ENCODE assay signal across 28 cellular contexts in genomic region chr6:36383608-36384007, GRCh38. TPM values are rescaled to one million over a fixed set of nuclear protein-coding genes. Genes with fewer than 3 reads are reported as not detected.
DNase-seq lines count a peak whose midpoint lies in the region; ATAC-seq, FAIRE-seq and TF ChIP-seq lines count a peak whose summit lies in the region.
"Had no signal": no experiment of that assay in that cellular context is flagged by ENCODE, and none has a peak within 500 bp of the region (broad histone marks: within the 10 kb centered on the region; RNA-seq: fewer than 3 reads in every experiment).

No MANE protein-coding gene starts in this region.

- no peak for TF ChIP-seq POLR2A in HepG2 (IDR thresholded peaks at IDR 0.05; ENCODE audit: insufficient read depth in 1 of 2, low read depth in 2 of 2, low read length in 2 of 2)

- H3K27me3 Mint-ChIP-seq in activated CD8-positive, alpha-beta T cell treated with anti-CD3 and anti-CD28 coated beads for 36 hours: peaks cover 19% of the 10 kb centered on the region
- H3K27me3 Mint-ChIP-seq in activated CD8-positive, alpha-beta T cell treated with anti-CD3 and anti-CD28 coated beads, Interleukin-2, amount 10 ng/mL, durations not matched to agents 7 days and 5 days (ENCODE audit: low read depth): peaks cover 17% of the 10 kb centered on the region
- H3K27me3 Mint-ChIP-seq in activated CD4-positive, alpha-beta T cell treated with anti-CD3 and anti-CD28 coated beads, Interleukin-2, amount 10 ng/mL, durations not matched to agents 24 days and 14 days: peaks cover 13% of the 10 kb centered on the region
- H3K27me3 Mint-ChIP-seq in GM23338 (ENCODE audit: insufficient read depth, low read depth, poor library complexity): peaks cover 37% of the 10 kb centered on the region

- BruUV-seq in HepG2 (replicated peaks; lab: Mats Ljungman, UMichigan): no TSS peak

- H3K4me1 ChIP-seq in HepG2 (ENCODE audit: insufficient read depth, low read length) (peaks cover 25% of the 10 kb centered on the region), GM23338 (ENCODE audit: insufficient read depth) (peaks cover 6% of the 10 kb centered on the region; the same call in 1 of the 2 replicates)
- H3K4me1 ChIP-seq: prostate gland had no signal

- H3K27ac ChIP-seq in HepG2 (ENCODE audit: extremely low read length, insufficient read depth, low read length): no peak overlapping the region
- no peak overlapping the region for H3K27ac ChIP-seq in GM23338 (ENCODE audit: low read depth)
- H3K27ac ChIP-seq: epithelial cell of prostate, gastroesophageal sphincter, HL-60, prostate gland, VCaP had no signal

- in situ Hi-C loops in HepG2 (cut with HindIII; ENCODE audit: extremely low pct_ligation_motif_present, low pct_unique_long_range_greater_than_20kb): no loop called here

- no peak for FAIRE-seq in HepG2 (lab: Jason Lieb, UNC)
- FAIRE-seq: GM19239, H54, small intestine had no signal

- intact Hi-C loops in activated CD8-positive, alpha-beta T cell treated with anti-CD3 and anti-CD28 coated beads for 36 hours (cut with micrococcal nuclease): no loop called here
- intact Hi-C loops in activated CD4-positive, alpha-beta T cell treated with anti-CD3 and anti-CD28 coated beads, Interleukin-2, amount 10 ng/mL, durations not matched to agents 24 days and 14 days (cut with micrococcal nuclease): no loop called here
- intact Hi-C loops in HepG2 (cut with micrococcal nuclease; ENCODE audit: unreplicated experiment): no loop called here

- 38% methylated on average over 2 of the region's 2 CpGs for WGBS in HepG2 (ENCODE audit: low lambda C conversion rate)

- TF ChIP-seq EP300 in HepG2 (IDR thresholded peaks at IDR 0.05; ENCODE audit: low read depth in 2 of 2, low read length in 2 of 2): no peak
- no peak for TF ChIP-seq EP300 in HepG2 (CRISPR knock-in tag; IDR thresholded peaks at IDR 0.05; ENCODE audit: borderline replicate concordance)

- TF ChIP-seq CTCF in activated CD8-positive, alpha-beta T cell treated with anti-CD3 and anti-CD28 coated beads for 36 hours (IDR thresholded peaks at IDR 0.05): no peak
- no peak for TF ChIP-seq CTCF in HepG2 (CRISPR knock-in tag; IDR thresholded peaks at IDR 0.05)
- no peak for TF ChIP-seq CTCF in GM23338 (conservative IDR thresholded peaks at IDR 0.05; ENCODE audit: low read depth in 2 of 2)

- H2AFZ ChIP-seq in HepG2 (ENCODE audit: low read length): no peak overlapping the region
- no peak overlapping the region for H2AFZ ChIP-seq in GM23338

- no peaks in the 10 kb centered on the region for H3K9me3 Mint-ChIP-seq in activated CD8-positive, alpha-beta T cell treated with anti-CD3 and anti-CD28 coated beads for 36 hours
- no peaks in the 10 kb centered on the region for H3K9me3 Mint-ChIP-seq in activated CD8-positive, alpha-beta T cell treated with anti-CD3 and anti-CD28 coated beads, Interleukin-2, amount 10 ng/mL, durations not matched to agents 7 days and 5 days (ENCODE audit: insufficient read depth)
- H3K9me3 Mint-ChIP-seq in activated CD4-positive, alpha-beta T cell treated with anti-CD3 and anti-CD28 coated beads, Interleukin-2, amount 10 ng/mL, durations not matched to agents 24 days and 14 days: no peaks in the 10 kb centered on the region
- H3K9me3 Mint-ChIP-seq in GM23338: peaks cover 4% of the 10 kb centered on the region; the same call in 2 of the 3 replicates
- H3K9me3 Mint-ChIP-seq: activated naive CD8-positive, alpha-beta T cell treated with anti-CD3 and anti-CD28 coated beads, Interleukin-2, amount 50 U/mL, for 24 hours; CD8-positive, alpha-beta T cell; nephron progenitor cell had no signal

- H3K27ac Mint-ChIP-seq in activated CD8-positive, alpha-beta T cell treated with anti-CD3 and anti-CD28 coated beads for 36 hours: no peak overlapping the region
- H3K27ac Mint-ChIP-seq in activated CD8-positive, alpha-beta T cell treated with anti-CD3 and anti-CD28 coated beads, Interleukin-2, amount 10 ng/mL, durations not matched to agents 7 days and 5 days: no peak overlapping the region
- peak overlapping the region; percentile 78 for H3K27ac Mint-ChIP-seq in activated CD4-positive, alpha-beta T cell treated with anti-CD3 and anti-CD28 coated beads, Interleukin-2, amount 10 ng/mL, durations not matched to agents 24 days and 14 days
- H3K27ac Mint-ChIP-seq in GM23338: no peak overlapping the region
- H3K27ac Mint-ChIP-seq: activated naive CD8-positive, alpha-beta T cell treated with anti-CD3 and anti-CD28 coated beads, Interleukin-2, amount 50 U/mL, for 24 hours; CD8-positive, alpha-beta T cell; nephron progenitor cell had no signal

- H4K20me1 ChIP-seq in HepG2 (ENCODE audit: insufficient read depth, low read length): no peaks in the 10 kb centered on the region
- H4K20me1 ChIP-seq in GM23338 (replicated peaks; ENCODE audit: insufficient read depth): no peaks in the 10 kb centered on the region

- H3K79me2 ChIP-seq in HepG2 (ENCODE audit: insufficient read depth, low read length) (no peaks in the 10 kb centered on the region), GM23338 (replicated peaks; ENCODE audit: insufficient read depth) (no peaks in the 10 kb centered on the region)

- 0 out of 2 replicates have a peak, but pooled peaks cover 5% of the 10 kb centered on the region for H3F3A ChIP-seq in GM23338 (replicated peaks; ENCODE audit: low read depth)

- no peak overlapping the region for H3K9ac ChIP-seq in HepG2 (ENCODE audit: insufficient read depth, low read depth, low read length)

- POLR2A ChIA-PET in activated CD8-positive, alpha-beta T cell treated with anti-CD3 and anti-CD28 coated beads for 36 hours (lab: Charles Lee): interaction anchor here (0.5 kb wide), 1 partner anchor 247 kb away, joined by 3 read pairs; no protein-coding TSS in a partner anchor
- POLR2A ChIA-PET in activated CD8-positive, alpha-beta T cell treated with anti-CD3 and anti-CD28 coated beads, Interleukin-2, amount 10 ng/mL, durations not matched to agents 7 days and 5 days (lab: Charles Lee): interaction anchor here (0.6 kb wide), 1 partner anchor 987 kb away, joined by 4 read pairs; no protein-coding TSS in a partner anchor
- POLR2A ChIA-PET in HepG2 (lab: Yijun Ruan, JAX): no interaction called here

- no peak overlapping the region for H3K4me2 ChIP-seq in HepG2 (ENCODE audit: low read depth, low read length)
- H3K4me2 ChIP-seq in GM23338: no peak overlapping the region

- no peak overlapping the region for H3K4me3 ChIP-seq in HepG2 (replicated peaks in 1 of 3; ENCODE audit: insufficient read depth in 1 of 3, low read depth in 2 of 3, low read length in 3 of 3)
- no peak overlapping the region for H3K4me3 ChIP-seq in GM23338
- H3K4me3 ChIP-seq: gastroesophageal sphincter, prostate gland, tibial artery had no signal

- TF ChIP-seq RAD21 in HepG2 (CRISPR knock-in tag; IDR thresholded peaks at IDR 0.05): no peak

- DNase-seq in activated CD8-positive, alpha-beta T cell treated with anti-CD3 and anti-CD28 coated beads for 36 hours: peak; percentile 13
- no peak for DNase-seq in activated CD8-positive, alpha-beta T cell treated with anti-CD3 and anti-CD28 coated beads, Interleukin-2, amount 10 ng/mL, durations not matched to agents 7 days and 5 days
- DNase-seq in COLO668 (lab: John Stamatoyannopoulos, UW; ENCODE audit: unreplicated experiment): peak; percentile 13
- no peak for DNase-seq in activated CD4-positive, alpha-beta T cell treated with anti-CD3 and anti-CD28 coated beads, Interleukin-2, amount 10 ng/mL, durations not matched to agents 24 days and 14 days
- no peak for DNase-seq in HepG2 (ENCODE audit: low spot score)
- no peak for DNase-seq in GM23338 (ENCODE audit: low spot score)
- no peak for DNase-seq in AG20443 (ENCODE audit: low spot score)
- no peak for DNase-seq in NCI-H2029 treated with DMSO at 0.1 percent for 48 hours (lab: John Stamatoyannopoulos, UW)
- DNase-seq: activated naive CD8-positive, alpha-beta T cell treated with anti-CD3 and anti-CD28 coated beads, Interleukin-2, amount 50 U/mL, for 24 hours; CD8-positive, alpha-beta T cell; dermis blood vessel endothelial cell; DND-41; KBM-7; NCI-H2081 treated with DMSO at 0.1 percent for 48 hours; nephron progenitor cell; Right ventricle myocardium superior; small intestine; tibial artery had no signal

- CTCF ChIA-PET in activated CD8-positive, alpha-beta T cell treated with anti-CD3 and anti-CD28 coated beads for 36 hours (lab: Charles Lee): interaction anchor here (1.7 kb wide), 1 partner anchor 43 kb away, joined by 5 read pairs; no protein-coding TSS in a partner anchor
- CTCF ChIA-PET in activated CD8-positive, alpha-beta T cell treated with anti-CD3 and anti-CD28 coated beads, Interleukin-2, amount 10 ng/mL, durations not matched to agents 7 days and 5 days (lab: Charles Lee): interaction anchor here (1.2 to 1.7 kb wide), 2 partner anchors 31 to 81 kb away, joined by 3 to 4 read pairs; no protein-coding TSS in a partner anchor
- CTCF ChIA-PET in HepG2 (lab: Yijun Ruan, JAX; ENCODE audit: low intra/inter-chr PET ratio, low total read pairs): no interaction called here

- no peaks in the 10 kb centered on the region for H3K36me3 ChIP-seq in HepG2 (replicated peaks in 1 of 2; ENCODE audit: control insufficient read depth in 1 of 2, insufficient read depth in 2 of 2, low read length in 2 of 2)
- H3K36me3 ChIP-seq in GM23338 (ENCODE audit: insufficient read depth): no peaks in the 10 kb centered on the region; the same call in 1 of the 2 replicates
- H3K36me3 ChIP-seq: gastroesophageal sphincter, prostate gland, tibial artery had no signal

- peak; percentile 52 for ATAC-seq in activated CD8-positive, alpha-beta T cell treated with anti-CD3 and anti-CD28 coated beads for 36 hours
- no peak for ATAC-seq in activated CD8-positive, alpha-beta T cell treated with anti-CD3 and anti-CD28 coated beads, Interleukin-2, amount 10 ng/mL, durations not matched to agents 7 days and 5 days
- ATAC-seq in HepG2 (no peak), GM23338 (no peak)
- ATAC-seq: activated naive CD8-positive, alpha-beta T cell treated with anti-CD3 and anti-CD28 coated beads, Interleukin-2, amount 50 U/mL, for 24 hours; CD8-positive, alpha-beta T cell; gastroesophageal sphincter had no signal

- H3K36me3 Mint-ChIP-seq in activated CD8-positive, alpha-beta T cell treated with anti-CD3 and anti-CD28 coated beads for 36 hours (ENCODE audit: low read depth): no peaks in the 10 kb centered on the region
- H3K36me3 Mint-ChIP-seq in activated CD8-positive, alpha-beta T cell treated with anti-CD3 and anti-CD28 coated beads, Interleukin-2, amount 10 ng/mL, durations not matched to agents 7 days and 5 days (ENCODE audit: low read depth): peaks cover 2% of the 10 kb centered on the region
- H3K36me3 Mint-ChIP-seq in activated CD4-positive, alpha-beta T cell treated with anti-CD3 and anti-CD28 coated beads, Interleukin-2, amount 10 ng/mL, durations not matched to agents 24 days and 14 days (ENCODE audit: low read depth): peaks cover 8% of the 10 kb centered on the region
- H3K36me3 Mint-ChIP-seq in GM23338 (ENCODE audit: low read depth): no peaks in the 10 kb centered on the region; the same call in 2 of the 3 replicates

- peaks cover 20% of the 10 kb centered on the region for H3K4me1 Mint-ChIP-seq in activated CD8-positive, alpha-beta T cell treated with anti-CD3 and anti-CD28 coated beads for 36 hours (ENCODE audit: low read depth)
- peaks cover 23% of the 10 kb centered on the region for H3K4me1 Mint-ChIP-seq in activated CD8-positive, alpha-beta T cell treated with anti-CD3 and anti-CD28 coated beads, Interleukin-2, amount 10 ng/mL, durations not matched to agents 7 days and 5 days (ENCODE audit: low read depth)
- H3K4me1 Mint-ChIP-seq in activated CD4-positive, alpha-beta T cell treated with anti-CD3 and anti-CD28 coated beads, Interleukin-2, amount 10 ng/mL, durations not matched to agents 24 days and 14 days: peaks cover 45% of the 10 kb centered on the region
- peaks cover 37% of the 10 kb centered on the region for H3K4me1 Mint-ChIP-seq in GM23338

- H3K4me3 Mint-ChIP-seq in activated CD8-positive, alpha-beta T cell treated with anti-CD3 and anti-CD28 coated beads for 36 hours: no peak overlapping the region
- H3K4me3 Mint-ChIP-seq in activated CD8-positive, alpha-beta T cell treated with anti-CD3 and anti-CD28 coated beads, Interleukin-2, amount 10 ng/mL, durations not matched to agents 7 days and 5 days: no peak overlapping the region
- H3K4me3 Mint-ChIP-seq in activated CD4-positive, alpha-beta T cell treated with anti-CD3 and anti-CD28 coated beads, Interleukin-2, amount 10 ng/mL, durations not matched to agents 24 days and 14 days: no peak overlapping the region
- H3K4me3 Mint-ChIP-seq in GM23338: no peak overlapping the region
- H3K4me3 Mint-ChIP-seq: activated naive CD8-positive, alpha-beta T cell treated with anti-CD3 and anti-CD28 coated beads, Interleukin-2, amount 50 U/mL, for 24 hours; CD8-positive, alpha-beta T cell; nephron progenitor cell had no signal

- no peaks in the 10 kb centered on the region for H3K9me3 ChIP-seq in HepG2 (ENCODE audit: low read length)
- H3K9me3 ChIP-seq: gastroesophageal sphincter, prostate gland, tibial artery had no signal

- peaks cover 4 to 63% of the 10 kb centered on the region in 2 experiments for H3K27me3 ChIP-seq in HepG2 (ENCODE audit: control insufficient read depth in 1 of 2, insufficient read depth in 2 of 2, low read length in 2 of 2)
- peaks cover 38% of the 10 kb centered on the region for H3K27me3 ChIP-seq in GM23338 (ENCODE audit: insufficient read depth)
- H3K27me3 ChIP-seq: gastroesophageal sphincter, tibial artery had no signal

- H3K9me2 ChIP-seq in GM23338 (ENCODE audit: insufficient read depth): no peaks in the 10 kb centered on the region

RNA-seq across cellular contexts. Expression of gene ETV7, which starts 3.9 kb away (rescaled TPM):
- total RNA-seq in activated CD8-positive, alpha-beta T cell treated with anti-CD3 and anti-CD28 coated beads for 36 hours: under 1 TPM; 0.51 to 0.86 TPM
- total RNA-seq in activated CD8-positive, alpha-beta T cell treated with anti-CD3 and anti-CD28 coated beads, Interleukin-2, amount 10 ng/mL, durations not matched to agents 7 days and 5 days: 1 to 10 TPM; 3.5 to 4.6 TPM
- 0.54 and 0.57 TPM in 2 replicates for total RNA-seq in activated CD4-positive, alpha-beta T cell treated with anti-CD3 and anti-CD28 coated beads, Interleukin-2, amount 10 ng/mL, durations not matched to agents 24 days and 14 days
- total RNA-seq in HepG2 (2016; rRNA removed; fragmentation: Illumina TruSeq; extraction: Trizol): not detected in 2 replicates
- total RNA-seq in HepG2 (2016; cell fraction: cytosol; rRNA removed; fragmentation: Illumina TruSeq; extraction: Trizol; ENCODE audit: low read depth): not detected in 2 replicates
- not detected in 2 replicates for total RNA-seq in HepG2 (2016; cell fraction: insoluble cytoplasmic fraction; rRNA removed; fragmentation: Illumina TruSeq; extraction: Trizol)
- total RNA-seq in HepG2 (2016; cell fraction: membrane; rRNA removed; fragmentation: Illumina TruSeq; extraction: Trizol): not detected in 2 replicates
- not detected in 2 replicates for total RNA-seq in HepG2 (2016; cell fraction: nucleus; rRNA removed; fragmentation: Illumina TruSeq; extraction: Trizol)
- polyA plus RNA-seq in HepG2 (2011; rRNA removed) (not detected in 2 replicates), GM23338 (2016; fragmentation: Nextera tagmentation; extraction: Ambion mirVana) (0.47 and 0.78 TPM in 2 replicates)
- polyA plus RNA-seq in HepG2 (2011; cell fraction: cytosol; rRNA removed): not detected in 2 replicates
- not detected in 2 replicates for polyA plus RNA-seq in HepG2 (2011; cell fraction: nucleus; rRNA removed)
- polyA plus RNA-seq in HepG2 (2012): 0.09 TPM in 1 of 2 replicates, not detected in the other
- not detected in 2 replicates for polyA plus RNA-seq in HepG2 (2016; cell fraction: cytosol; fragmentation: Illumina TruSeq; extraction: Trizol; ENCODE audit: low read depth)
- polyA plus RNA-seq in HepG2 (2016; cell fraction: insoluble cytoplasmic fraction; fragmentation: Illumina TruSeq; extraction: Trizol; ENCODE audit: low read depth): not detected in 2 replicates
- not detected in 2 replicates for polyA plus RNA-seq in HepG2 (2016; cell fraction: membrane; fragmentation: Illumina TruSeq; extraction: Trizol; ENCODE audit: low read depth)
- polyA plus RNA-seq in HepG2 (2016; cell fraction: nucleus; fragmentation: Illumina TruSeq; extraction: Trizol; ENCODE audit: insufficient read depth, low read depth): not detected in 2 replicates
- polyA minus RNA-seq in HepG2 (2011; rRNA and poly(A)+ RNA removed; ENCODE audit: low replicate concordance): not detected in 2 replicates
- not detected in 2 replicates for polyA minus RNA-seq in HepG2 (2011; cell fraction: cytosol; rRNA and poly(A)+ RNA removed)
- not detected in 2 replicates for polyA minus RNA-seq in HepG2 (2011; cell fraction: nucleus; rRNA and poly(A)+ RNA removed)
- 0.19 and 1.2 TPM in 2 replicates for total RNA-seq in GM23338 (2014; rRNA removed; shearing (Covaris generic))
- total RNA-seq: Right ventricle myocardium superior had no signal

RNA-seq across cellular contexts. Expression of gene BNIP5, which starts 46.9 kb away (rescaled TPM):
- not detected for total RNA-seq in activated CD8-positive, alpha-beta T cell treated with anti-CD3 and anti-CD28 coated beads for 36 hours
- not detected for total RNA-seq in activated CD8-positive, alpha-beta T cell treated with anti-CD3 and anti-CD28 coated beads, Interleukin-2, amount 10 ng/mL, durations not matched to agents 7 days and 5 days
- not detected in 2 replicates for total RNA-seq in activated CD4-positive, alpha-beta T cell treated with anti-CD3 and anti-CD28 coated beads, Interleukin-2, amount 10 ng/mL, durations not matched to agents 24 days and 14 days
- total RNA-seq in HepG2 (2016; rRNA removed; fragmentation: Illumina TruSeq; extraction: Trizol): not detected in 2 replicates
- not detected in 2 replicates for total RNA-seq in HepG2 (2016; cell fraction: cytosol; rRNA removed; fragmentation: Illumina TruSeq; extraction: Trizol; ENCODE audit: low read depth)
- total RNA-seq in HepG2 (2016; cell fraction: insoluble cytoplasmic fraction; rRNA removed; fragmentation: Illumina TruSeq; extraction: Trizol): not detected in 2 replicates
- not detected in 2 replicates for total RNA-seq in HepG2 (2016; cell fraction: membrane; rRNA removed; fragmentation: Illumina TruSeq; extraction: Trizol)
- total RNA-seq in HepG2 (2016; cell fraction: nucleus; rRNA removed; fragmentation: Illumina TruSeq; extraction: Trizol): not detected in 2 replicates
- polyA plus RNA-seq in HepG2 (2011; rRNA removed) (0.01 TPM in 1 of 2 replicates, not detected in the other), GM23338 (2016; fragmentation: Nextera tagmentation; extraction: Ambion mirVana) (not detected in 2 replicates)
- polyA plus RNA-seq in HepG2 (2011; cell fraction: cytosol; rRNA removed): not detected in 2 replicates
- polyA plus RNA-seq in HepG2 (2011; cell fraction: nucleus; rRNA removed): 0.03 TPM in 1 of 2 replicates, not detected in the other
- polyA plus RNA-seq in HepG2 (2012): not detected in 2 replicates
- not detected in 2 replicates for polyA plus RNA-seq in HepG2 (2016; cell fraction: cytosol; fragmentation: Illumina TruSeq; extraction: Trizol; ENCODE audit: low read depth)
- not detected in 2 replicates for polyA plus RNA-seq in HepG2 (2016; cell fraction: insoluble cytoplasmic fraction; fragmentation: Illumina TruSeq; extraction: Trizol; ENCODE audit: low read depth)
- not detected in 2 replicates for polyA plus RNA-seq in HepG2 (2016; cell fraction: membrane; fragmentation: Illumina TruSeq; extraction: Trizol; ENCODE audit: low read depth)
- not detected in 2 replicates for polyA plus RNA-seq in HepG2 (2016; cell fraction: nucleus; fragmentation: Illumina TruSeq; extraction: Trizol; ENCODE audit: insufficient read depth, low read depth)
- 0.16 TPM in 1 of 2 replicates, not detected in the other for polyA minus RNA-seq in HepG2 (2011; rRNA and poly(A)+ RNA removed; ENCODE audit: low replicate concordance)
- not detected in 2 replicates for polyA minus RNA-seq in HepG2 (2011; cell fraction: cytosol; rRNA and poly(A)+ RNA removed)
- not detected in 2 replicates for polyA minus RNA-seq in HepG2 (2011; cell fraction: nucleus; rRNA and poly(A)+ RNA removed)
- not detected in 2 replicates for total RNA-seq in GM23338 (2014; rRNA removed; shearing (Covaris generic))
- total RNA-seq: CD8-positive, alpha-beta T cell; dermis blood vessel endothelial cell; gastroesophageal sphincter; mesenteric fat pad; NCI-H460; Right ventricle myocardium superior; T-helper 1 cell treated with Interleukin-12 subunit alpha and Interleukin-12 subunit beta and Interleukin-4 antibody, amounts not matched to agents 30 ng/mL and 1 ng/mL, for 36 hours had no signal

RNA-seq across cellular contexts. Expression of gene PXT1, which starts 59.0 kb away (rescaled TPM):
- total RNA-seq in activated CD8-positive, alpha-beta T cell treated with anti-CD3 and anti-CD28 coated beads for 36 hours: under 1 TPM; 0.22 to 0.36 TPM
- under 1 TPM; 0.16 TPM for total RNA-seq in activated CD8-positive, alpha-beta T cell treated with anti-CD3 and anti-CD28 coated beads, Interleukin-2, amount 10 ng/mL, durations not matched to agents 7 days and 5 days
- 0.09 and 0.30 TPM in 2 replicates for total RNA-seq in activated CD4-positive, alpha-beta T cell treated with anti-CD3 and anti-CD28 coated beads, Interleukin-2, amount 10 ng/mL, durations not matched to agents 24 days and 14 days
- total RNA-seq in HepG2 (2016; rRNA removed; fragmentation: Illumina TruSeq; extraction: Trizol): not detected in 2 replicates
- 0.79 and 0.91 TPM in 2 replicates for total RNA-seq in HepG2 (2016; cell fraction: cytosol; rRNA removed; fragmentation: Illumina TruSeq; extraction: Trizol; ENCODE audit: low read depth)
- 0.04 TPM in 1 of 2 replicates, not detected in the other for total RNA-seq in HepG2 (2016; cell fraction: insoluble cytoplasmic fraction; rRNA removed; fragmentation: Illumina TruSeq; extraction: Trizol)
- total RNA-seq in HepG2 (2016; cell fraction: membrane; rRNA removed; fragmentation: Illumina TruSeq; extraction: Trizol): 0.28 and 0.40 TPM in 2 replicates
- total RNA-seq in HepG2 (2016; cell fraction: nucleus; rRNA removed; fragmentation: Illumina TruSeq; extraction: Trizol): 0.16 and 0.19 TPM in 2 replicates
- polyA plus RNA-seq in HepG2 (2011; rRNA removed) (0.04 TPM in 1 of 2 replicates, not detected in the other), GM23338 (2016; fragmentation: Nextera tagmentation; extraction: Ambion mirVana) (not detected in 2 replicates)
- 0.04 and 0.08 TPM in 2 replicates for polyA plus RNA-seq in HepG2 (2011; cell fraction: cytosol; rRNA removed)
- polyA plus RNA-seq in HepG2 (2011; cell fraction: nucleus; rRNA removed): not detected in 2 replicates
- polyA plus RNA-seq in HepG2 (2012): not detected in 2 replicates
- not detected in 2 replicates for polyA plus RNA-seq in HepG2 (2016; cell fraction: cytosol; fragmentation: Illumina TruSeq; extraction: Trizol; ENCODE audit: low read depth)
- not detected in 2 replicates for polyA plus RNA-seq in HepG2 (2016; cell fraction: insoluble cytoplasmic fraction; fragmentation: Illumina TruSeq; extraction: Trizol; ENCODE audit: low read depth)
- not detected in 2 replicates for polyA plus RNA-seq in HepG2 (2016; cell fraction: membrane; fragmentation: Illumina TruSeq; extraction: Trizol; ENCODE audit: low read depth)
- not detected in 2 replicates for polyA plus RNA-seq in HepG2 (2016; cell fraction: nucleus; fragmentation: Illumina TruSeq; extraction: Trizol; ENCODE audit: insufficient read depth, low read depth)
- polyA minus RNA-seq in HepG2 (2011; rRNA and poly(A)+ RNA removed; ENCODE audit: low replicate concordance): 0.20 and 0.21 TPM in 2 replicates
- not detected in 2 replicates for polyA minus RNA-seq in HepG2 (2011; cell fraction: cytosol; rRNA and poly(A)+ RNA removed)
- 0.25 and 0.26 TPM in 2 replicates for polyA minus RNA-seq in HepG2 (2011; cell fraction: nucleus; rRNA and poly(A)+ RNA removed)
- 0.14 TPM in 1 of 2 replicates, not detected in the other for total RNA-seq in GM23338 (2014; rRNA removed; shearing (Covaris generic))
- total RNA-seq: dermis blood vessel endothelial cell, mesenteric fat pad, NCI-H460 had no signal
- polyA plus RNA-seq: small intestine had no signal

RNA-seq across cellular contexts. Expression of gene KCTD20, which starts 59.2 kb away (rescaled TPM):
- total RNA-seq in activated CD8-positive, alpha-beta T cell treated with anti-CD3 and anti-CD28 coated beads for 36 hours: 10 to 100 TPM; 42.7 to 45.1 TPM
- total RNA-seq in activated CD8-positive, alpha-beta T cell treated with anti-CD3 and anti-CD28 coated beads, Interleukin-2, amount 10 ng/mL, durations not matched to agents 7 days and 5 days: 10 to 100 TPM; 56.5 to 58.9 TPM
- 62.2 and 62.4 TPM in 2 replicates for total RNA-seq in activated CD4-positive, alpha-beta T cell treated with anti-CD3 and anti-CD28 coated beads, Interleukin-2, amount 10 ng/mL, durations not matched to agents 24 days and 14 days
- 67.1 and 103 TPM in 2 replicates for total RNA-seq in HepG2 (2016; rRNA removed; fragmentation: Illumina TruSeq; extraction: Trizol)
- total RNA-seq in HepG2 (2016; cell fraction: cytosol; rRNA removed; fragmentation: Illumina TruSeq; extraction: Trizol; ENCODE audit: low read depth): 26.7 and 28.2 TPM in 2 replicates
- total RNA-seq in HepG2 (2016; cell fraction: insoluble cytoplasmic fraction; rRNA removed; fragmentation: Illumina TruSeq; extraction: Trizol): 69.3 and 101 TPM in 2 replicates
- total RNA-seq in HepG2 (2016; cell fraction: membrane; rRNA removed; fragmentation: Illumina TruSeq; extraction: Trizol): 84.1 and 87.5 TPM in 2 replicates
- total RNA-seq in HepG2 (2016; cell fraction: nucleus; rRNA removed; fragmentation: Illumina TruSeq; extraction: Trizol): 37.0 and 39.6 TPM in 2 replicates
- polyA plus RNA-seq in HepG2 (2011; rRNA removed) (44.7 and 52.7 TPM in 2 replicates), GM23338 (2016; fragmentation: Nextera tagmentation; extraction: Ambion mirVana) (7.1 and 7.4 TPM in 2 replicates)
- 32.0 and 41.2 TPM in 2 replicates for polyA plus RNA-seq in HepG2 (2011; cell fraction: cytosol; rRNA removed)
- polyA plus RNA-seq in HepG2 (2011; cell fraction: nucleus; rRNA removed): 11.2 and 17.3 TPM in 2 replicates
- polyA plus RNA-seq in HepG2 (2012): 41.8 and 45.4 TPM in 2 replicates
- 20.4 and 21.4 TPM in 2 replicates for polyA plus RNA-seq in HepG2 (2016; cell fraction: cytosol; fragmentation: Illumina TruSeq; extraction: Trizol; ENCODE audit: low read depth)
- polyA plus RNA-seq in HepG2 (2016; cell fraction: insoluble cytoplasmic fraction; fragmentation: Illumina TruSeq; extraction: Trizol; ENCODE audit: low read depth): 58.8 and 61.0 TPM in 2 replicates
- 36.6 and 38.4 TPM in 2 replicates for polyA plus RNA-seq in HepG2 (2016; cell fraction: membrane; fragmentation: Illumina TruSeq; extraction: Trizol; ENCODE audit: low read depth)
- 28.5 and 29.9 TPM in 2 replicates for polyA plus RNA-seq in HepG2 (2016; cell fraction: nucleus; fragmentation: Illumina TruSeq; extraction: Trizol; ENCODE audit: insufficient read depth, low read depth)
- polyA minus RNA-seq in HepG2 (2011; rRNA and poly(A)+ RNA removed; ENCODE audit: low replicate concordance): 78.2 and 137 TPM in 2 replicates
- 45.6 and 62.7 TPM in 2 replicates for polyA minus RNA-seq in HepG2 (2011; cell fraction: cytosol; rRNA and poly(A)+ RNA removed)
- 42.6 and 54.1 TPM in 2 replicates for polyA minus RNA-seq in HepG2 (2011; cell fraction: nucleus; rRNA and poly(A)+ RNA removed)
- total RNA-seq in GM23338 (2014; rRNA removed; shearing (Covaris generic)): 25.0 and 35.1 TPM in 2 replicates

Comparison
In these comparisons a context has a peak if more than half of its experiments do, and no peak if none do; other contexts are left out.
1. DNase-seq: peak in activated CD8-positive, alpha-beta T cell treated with anti-CD3 and anti-CD28 coated beads for 36 hours (single experiment) and COLO668 (single experiment); none in activated CD8-positive, alpha-beta T cell treated with anti-CD3 and anti-CD28 coated beads, Interleukin-2, amount 10 ng/mL, durations not matched to agents 7 days and 5 days (single experiment), activated CD4-positive, alpha-beta T cell treated with anti-CD3 and anti-CD28 coated beads, Interleukin-2, amount 10 ng/mL, durations not matched to agents 24 days and 14 days (single experiment), HepG2 (single experiment), GM23338 (single experiment), AG20443 (single experiment) and NCI-H2029 treated with DMSO at 0.1 percent for 48 hours (single experiment).